8 cellular contexts compared by ENCODE assay signal in the genomic region with DNA sequence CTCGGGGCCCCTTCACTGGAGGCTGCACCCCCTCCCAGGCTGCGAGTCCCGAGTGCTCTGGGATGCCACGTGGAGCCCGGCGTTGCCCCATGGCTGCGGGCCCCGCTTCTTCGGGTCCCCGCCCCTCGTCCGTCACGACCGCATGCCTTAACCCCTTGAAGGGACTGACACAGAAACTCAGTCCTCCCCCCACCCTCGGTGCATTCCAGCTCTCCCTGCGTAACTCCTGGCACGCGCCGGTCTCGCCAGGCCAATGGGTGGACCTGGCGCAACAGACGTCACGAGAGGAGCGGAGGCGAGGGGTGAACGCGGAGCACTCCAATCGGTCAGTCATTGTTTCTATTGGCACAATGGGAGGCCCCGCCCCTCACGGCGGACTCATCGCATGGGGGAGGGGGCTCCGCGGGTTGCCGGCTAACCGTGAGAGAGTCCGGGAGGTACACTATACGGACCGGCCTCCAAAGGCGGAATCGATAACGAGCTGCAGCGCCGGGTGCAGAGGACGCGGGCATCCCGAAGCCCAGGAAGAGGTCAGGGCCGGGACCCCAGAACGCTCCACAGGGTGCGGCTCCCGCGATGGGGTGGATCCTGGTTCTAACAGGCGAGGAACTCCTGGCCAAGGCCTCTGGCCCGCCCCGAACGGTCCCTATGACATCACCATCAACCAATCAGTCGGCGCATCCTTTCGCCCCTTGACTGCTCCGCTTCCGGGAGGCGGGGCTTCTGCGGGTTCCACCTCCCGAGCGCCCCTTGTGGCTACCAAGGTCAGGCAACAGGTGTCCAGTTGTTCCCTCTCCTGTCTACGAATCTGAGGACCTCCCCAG. TPM values are rescaled to one million over a fixed set of nuclear protein-coding genes. Genes with fewer than 3 reads are reported as not detected.
DNase-seq lines count a peak whose midpoint lies in the region; ATAC-seq and TF ChIP-seq lines count a peak whose summit lies in the region.

No MANE protein-coding gene starts in this region.

- H3K9me3 Mint-ChIP-seq in type B pancreatic cell: peaks cover 3% of the 10 kb centered on the region

- peak; percentile 38 for TF ChIP-seq POLR2A in GM10847 (IDR thresholded peaks at IDR 0.05; ENCODE audit: extremely low read depth, insufficient read length)

- peak; percentile 89 for DNase-seq in NCI-H128 (lab: John Stamatoyannopoulos, UW; ENCODE audit: unreplicated experiment)
- peak; percentile 99 for DNase-seq in SW480 (ENCODE audit: low spot score)
- peak; percentile 99 for DNase-seq in amniotic epithelial cell (ENCODE audit: low read depth)
- DNase-seq in heart right ventricle: peak; percentile 84 to 91
- peak; percentile 98 for DNase-seq in pons (ENCODE audit: low spot score)
- DNase-seq in type B pancreatic cell (ENCODE audit: extremely low spot score, unreplicated experiment): peak; percentile 97

- peaks cover 11% of the 10 kb centered on the region for H3K4me1 Mint-ChIP-seq in type B pancreatic cell (ENCODE audit: unreplicated experiment)

- peak overlapping the region; percentile 100 for H3K4me3 Mint-ChIP-seq in type B pancreatic cell

- peaks cover 0 to 16% (median 0%) of the 10 kb centered on the region in 9 donors for H3K36me3 ChIP-seq in heart right ventricle

- peak overlapping the region; percentile 28 to 70 (median 58) for H3K4me3 ChIP-seq in heart right ventricle

- H3K36me3 Mint-ChIP-seq in type B pancreatic cell: peaks cover 5% of the 10 kb centered on the region

- no peaks in the 10 kb centered on the region for H3K9me3 ChIP-seq in heart right ventricle

- peaks cover 0 to 45% (median 14%) of the 10 kb centered on the region in 7 donors for H3K27me3 ChIP-seq in heart right ventricle

- ATAC-seq in HG02571 (IDR thresholded peaks at IDR 0.05; ENCODE audit: unreplicated experiment) (peak; percentile 82), heart right ventricle (peak; percentile 84 to 94 (median 90))

- H3K27ac ChIP-seq in heart right ventricle: peak overlapping the region in 8 of 10 donors; percentile 52 to 90 (median 79)

- H3K4me1 ChIP-seq in heart right ventricle: peaks cover 4 to 32% (median 23%) of the 10 kb centered on the region in 9 donors

- TF ChIP-seq CTCF in heart right ventricle (IDR thresholded peaks at IDR 0.05) (peak; percentile 37 to 82 (median 74)), type B pancreatic cell (conservative IDR thresholded peaks at IDR 0.05) (peak; percentile 92)

- intact Hi-C loops in heart right ventricle (cut with DNase I): no loop called here

- WGBS in heart right ventricle, 2 donors: 1% methylated on average over 66 of the region's 66 CpGs

- peak overlapping the region; percentile 100 for H3K27ac Mint-ChIP-seq in type B pancreatic cell

- peaks cover 9% of the 10 kb centered on the region for H3K27me3 Mint-ChIP-seq in type B pancreatic cell

RNA-seq across cellular contexts. Expression of a gene that starts 1.0 kb away (rescaled TPM):
- under 1 TPM; 0.10 to 0.44 (median 0.17) TPM for total RNA-seq in heart right ventricle
- under 1 TPM; 0.10 to 0.44 TPM for polyA plus RNA-seq in heart right ventricle
- 9.8 and 10.2 TPM in 2 replicates for total RNA-seq in type B pancreatic cell (ENCODE audit: low replicate concordance)

RNA-seq across cellular contexts. Expression of a gene that starts 22.0 kb away (rescaled TPM):
- total RNA-seq in heart right ventricle (10 to 100 TPM in 9 of 10 donors, 1 to 10 TPM in 1; 9.4 to 21.1 (median 15.1) TPM), type B pancreatic cell (ENCODE audit: low replicate concordance) (20.1 and 22.1 TPM in 2 replicates)
- polyA plus RNA-seq in heart right ventricle: 10 to 100 TPM; 13.0 to 14.3 TPM

RNA-seq across cellular contexts. Expression of a gene that starts 28.4 kb away (rescaled TPM):
- total RNA-seq in heart right ventricle (10 to 100 TPM in 6 of 10 donors, 1 to 10 TPM in 4; 5.2 to 17.7 (median 10.2) TPM), type B pancreatic cell (ENCODE audit: low replicate concordance) (19.7 and 35.6 TPM in 2 replicates)
- polyA plus RNA-seq in heart right ventricle: 10 to 100 TPM; 11.3 to 25.4 TPM

RNA-seq across cellular contexts. Expression of a gene that starts 42.1 kb away (rescaled TPM):
- total RNA-seq in heart right ventricle: not detected
- polyA plus RNA-seq in heart right ventricle: not detected
- not detected in 2 replicates for total RNA-seq in type B pancreatic cell (ENCODE audit: low replicate concordance)

RNA-seq across cellular contexts. Expression of a gene that starts 53.3 kb away (rescaled TPM):
- total RNA-seq in heart right ventricle (10 to 100 TPM; 16.7 to 28.9 (median 19.5) TPM), type B pancreatic cell (ENCODE audit: low replicate concordance) (104 and 145 TPM in 2 replicates)
- polyA plus RNA-seq in heart right ventricle: 10 to 100 TPM; 40.4 to 81.7 TPM

Comparison
In these comparisons a context has a peak if more than half of its experiments do, and no peak if none do; other contexts are left out.
1. Peak in every context shown above with its lines: DNase-seq, ATAC-seq, H3K4me3 ChIP-seq and H3K27ac ChIP-seq.